ENCODE assay signal across 12 cellular contexts in the genomic region with DNA sequence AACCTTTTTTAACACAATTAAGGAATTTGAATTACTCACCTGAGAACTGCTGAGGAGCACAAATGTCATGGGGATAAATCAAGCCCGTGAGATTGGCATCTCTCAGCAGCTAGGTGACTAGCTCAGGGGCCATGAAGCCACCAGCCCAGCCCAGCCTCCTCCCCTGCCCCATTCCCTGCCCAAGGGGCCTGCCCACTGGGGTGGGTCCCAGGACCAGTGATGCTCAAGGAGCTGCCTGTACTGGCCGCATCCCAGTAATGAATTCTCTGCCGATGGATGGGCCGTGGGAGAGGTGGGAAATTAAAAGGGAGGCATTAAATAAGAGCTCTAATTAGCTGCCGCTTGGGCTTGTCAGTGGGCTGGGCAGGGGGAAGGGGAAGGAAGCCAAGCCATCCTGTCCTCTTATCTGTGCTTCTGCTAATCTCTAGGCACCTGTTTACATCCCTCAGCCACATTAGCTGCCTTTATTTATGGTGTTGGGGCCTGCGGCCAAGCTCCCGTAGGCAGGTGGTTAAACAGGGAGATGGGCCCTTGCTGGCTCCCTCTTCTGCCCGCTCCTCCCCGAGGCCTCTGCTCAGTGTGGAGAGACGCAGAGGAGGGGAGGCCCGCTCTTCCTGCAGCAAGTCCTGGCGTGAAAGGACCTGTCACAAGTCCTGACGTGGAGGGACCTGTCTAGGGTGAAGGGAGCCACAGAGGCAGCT. TPM values are rescaled to one million over a fixed set of nuclear protein-coding genes. Genes with fewer than 3 reads are reported as not detected.
DNase-seq lines count a peak whose midpoint lies in the region; ATAC-seq and TF ChIP-seq lines count a peak whose summit lies in the region.
"Had no signal": no experiment of that assay in that cellular context is flagged by ENCODE, and none has a peak within 500 bp of the region (broad histone marks: within the 10 kb centered on the region; RNA-seq: fewer than 3 reads in every experiment).

No MANE protein-coding gene starts in this region.

- H3K9me3 Mint-ChIP-seq in CD8-positive, alpha-beta memory T cell, result no peaks in the 10 kb centered on the region
- H3K9me3 Mint-ChIP-seq: natural killer cell had no signal

- H3K4ac ChIP-seq in neuronal stem cell (ENCODE audit: low read length), result no peak overlapping the region

- peak overlapping the region; percentile 3 for H3K23ac ChIP-seq in neuronal stem cell (ENCODE audit: low read depth, low read length, poor library complexity)

- H3K4me1 Mint-ChIP-seq in CD8-positive, alpha-beta memory T cell, result no peaks in the 10 kb centered on the region
- H3K4me1 Mint-ChIP-seq: natural killer cell had no signal

- no peaks in the 10 kb centered on the region for H3K27me3 Mint-ChIP-seq in CD8-positive, alpha-beta memory T cell

- peaks cover 14 to 19% of the 10 kb centered on the region in 2 donors for H3K4me1 ChIP-seq in neuronal stem cell (ENCODE audit: control insufficient read depth in 2 of 2, insufficient read depth in 1 of 2, low read depth in 1 of 2, low read length in 2 of 2)
- H3K4me1 ChIP-seq in CD8-positive, alpha-beta memory T cell (ENCODE audit: insufficient read depth, low read length), result no peaks in the 10 kb centered on the region

- H2AFZ ChIP-seq in neuronal stem cell (ENCODE audit: low read length), result no peak overlapping the region

- H2BK15ac ChIP-seq in neuronal stem cell (ENCODE audit: low read length), result no peak overlapping the region

- TF ChIP-seq CTCF in WERI-Rb-1 (IDR thresholded peaks at IDR 0.05; ENCODE audit: low read depth, low read length), result no peak

- no peak overlapping the region for H2BK5ac ChIP-seq in neuronal stem cell (ENCODE audit: low read length)

- H2BK12ac ChIP-seq in neuronal stem cell (ENCODE audit: low read length), result no peak overlapping the region

- DNase-seq in NCI-H1092 treated with DMSO at 0.1 percent for 48 hours (lab: John Stamatoyannopoulos, UW) (peak; percentile 97), NCI-H2171 (lab: John Stamatoyannopoulos, UW) (peak; percentile 14), WERI-Rb-1 (peak; percentile 52), neuronal stem cell (ENCODE audit: low spot score) (no peak)
- no peak for DNase-seq in activated effector memory CD4-positive, alpha-beta T cell treated with Interleukin-2 at 50 U/mL for 16 hours
- no peak for DNase-seq in CD8-positive, alpha-beta memory T cell
- DNase-seq: natural killer cell, NCI-H187 treated with DMSO at 0.1 percent for 48 hours, small intestine had no signal

- peak overlapping the region; percentile 3 for H3K14ac ChIP-seq in neuronal stem cell (ENCODE audit: low read length)

- peaks cover 70% of the 10 kb centered on the region for H3K36me3 ChIP-seq in WERI-Rb-1
- H3K36me3 ChIP-seq in neuronal stem cell (replicated peaks in 1 of 2; ENCODE audit: control insufficient read depth in 2 of 2, insufficient read depth in 2 of 2, low read length in 2 of 2), result peaks cover 25 to 75% of the 10 kb centered on the region in 2 donors
- H3K36me3 ChIP-seq in CD8-positive, alpha-beta memory T cell (ENCODE audit: insufficient read depth, low read length), result peaks cover 71% of the 10 kb centered on the region

- peak overlapping the region; percentile 59 for H3K27ac ChIP-seq in WERI-Rb-1
- no peak overlapping the region for H3K27ac ChIP-seq in neuronal stem cell (replicated peaks; ENCODE audit: low read length)
- no peak overlapping the region for H3K27ac ChIP-seq in CD8-positive, alpha-beta memory T cell (ENCODE audit: low read depth, low read length)
- H3K27ac ChIP-seq: thoracic aorta had no signal

- H3K4me2 ChIP-seq in neuronal stem cell (ENCODE audit: insufficient read depth, low read length, poor library complexity, severe bottlenecking), result no peak overlapping the region

- POLR2A ChIA-PET in CD8-positive, alpha-beta memory T cell (lab: Charles Lee), result no interaction called here

- H3K18ac ChIP-seq in neuronal stem cell (ENCODE audit: low read length), result peak overlapping the region; percentile 61

- no peak overlapping the region for H2AK5ac ChIP-seq in neuronal stem cell (ENCODE audit: low read depth, low read length)

- H3K36me3 Mint-ChIP-seq in CD8-positive, alpha-beta memory T cell, result peaks cover 0 to 93% (median 8%) of the 10 kb centered on the region in 3 donors

- no peaks in the 10 kb centered on the region for H3K79me1 ChIP-seq in neuronal stem cell (ENCODE audit: low read depth, low read length)

- peak overlapping the region; percentile 5 for H4K91ac ChIP-seq in neuronal stem cell (ENCODE audit: low read depth, low read length, poor library complexity)

- H2BK120ac ChIP-seq in neuronal stem cell (ENCODE audit: low read depth, low read length), result no peak overlapping the region

- H3K4me3 ChIP-seq in WERI-Rb-1 (ENCODE audit: low read depth, low read length), result no peak overlapping the region
- H3K4me3 ChIP-seq in neuronal stem cell (ENCODE audit: low read length in 2 of 2), result no peak overlapping the region
- H3K4me3 ChIP-seq in CD8-positive, alpha-beta memory T cell (ENCODE audit: low read length), result no peak overlapping the region
- H3K4me3 ChIP-seq: thoracic aorta had no signal

- H3K27me3 ChIP-seq in WERI-Rb-1 (ENCODE audit: insufficient read depth, low read depth, severe bottlenecking) (no peaks in the 10 kb centered on the region), neuronal stem cell (ENCODE audit: control insufficient read depth in 3 of 3, insufficient read depth in 3 of 3, low read depth in 1 of 3, low read length in 3 of 3) (no peaks in the 10 kb centered on the region)
- H3K27me3 ChIP-seq in CD8-positive, alpha-beta memory T cell (ENCODE audit: insufficient read depth, low read length, poor library complexity, severe bottlenecking), result no peaks in the 10 kb centered on the region

- H4K8ac ChIP-seq in neuronal stem cell (ENCODE audit: low read depth, low read length), result no peak overlapping the region

- H3K27ac Mint-ChIP-seq in CD8-positive, alpha-beta memory T cell, result no peak overlapping the region
- H3K27ac Mint-ChIP-seq: natural killer cell had no signal

- H3K9ac ChIP-seq in neuronal stem cell (ENCODE audit: low read depth, low read length, poor library complexity), result no peak overlapping the region

- no CpG with 5 or more reads among the region's 13 CpGs for WGBS in neuronal stem cell (ENCODE audit: extremely low coverage in 2 of 2, insufficient read length in 2 of 2, insufficient replicate concordance in 1 of 2), 2 donors

- no peak overlapping the region for H3K4me3 Mint-ChIP-seq in CD8-positive, alpha-beta memory T cell
- H3K4me3 Mint-ChIP-seq: natural killer cell had no signal

- H3K9me3 ChIP-seq in WERI-Rb-1 (ENCODE audit: severe bottlenecking) (no peaks in the 10 kb centered on the region), neuronal stem cell (replicated peaks in 1 of 2; ENCODE audit: control insufficient read depth in 2 of 2, insufficient read depth in 1 of 2, low read depth in 1 of 2, low read length in 2 of 2) (no peaks in the 10 kb centered on the region)
- no peaks in the 10 kb centered on the region for H3K9me3 ChIP-seq in CD8-positive, alpha-beta memory T cell (ENCODE audit: low read length)
- H3K9me3 ChIP-seq: thoracic aorta had no signal

- no peak for ATAC-seq in HG03139 (IDR thresholded peaks at IDR 0.05; ENCODE audit: unreplicated experiment)
- no peak for ATAC-seq in HG03565 (IDR thresholded peaks at IDR 0.05; ENCODE audit: unreplicated experiment)
- ATAC-seq: natural killer cell had no signal

- CTCF ChIA-PET in CD8-positive, alpha-beta memory T cell (lab: Charles Lee), result interaction anchor here (1.2 to 2.8 kb wide), 4 partner anchors 10 to 126 kb away, joined by 3 to 12 read pairs (median 5); no protein-coding TSS in a partner anchor

RNA-seq across cellular contexts. Expression of gene PIPOX, which starts 48.8 kb away (rescaled TPM):
- polyA plus RNA-seq in neuronal stem cell (2013, experiment 1 of 2), result 2.7 TPM
- 2.9 TPM for polyA plus RNA-seq in neuronal stem cell (2013, experiment 2 of 2)
- 1 to 10 TPM; 1.8 to 2.2 TPM for total RNA-seq in CD8-positive, alpha-beta memory T cell
- 0.99 TPM for polyA plus RNA-seq in CD8-positive, alpha-beta memory T cell

Comparison
In these comparisons a context has a peak if more than half of its experiments do, and no peak if none do; other contexts are left out.
1. DNase-seq: peak in NCI-H1092 treated with DMSO at 0.1 percent for 48 hours (single experiment), NCI-H2171 (single experiment) and WERI-Rb-1 (single experiment); none in neuronal stem cell (single experiment), activated effector memory CD4-positive, alpha-beta T cell treated with Interleukin-2 at 50 U/mL for 16 hours (single experiment) and CD8-positive, alpha-beta memory T cell (0 of 5).